In the genomic region with DNA sequence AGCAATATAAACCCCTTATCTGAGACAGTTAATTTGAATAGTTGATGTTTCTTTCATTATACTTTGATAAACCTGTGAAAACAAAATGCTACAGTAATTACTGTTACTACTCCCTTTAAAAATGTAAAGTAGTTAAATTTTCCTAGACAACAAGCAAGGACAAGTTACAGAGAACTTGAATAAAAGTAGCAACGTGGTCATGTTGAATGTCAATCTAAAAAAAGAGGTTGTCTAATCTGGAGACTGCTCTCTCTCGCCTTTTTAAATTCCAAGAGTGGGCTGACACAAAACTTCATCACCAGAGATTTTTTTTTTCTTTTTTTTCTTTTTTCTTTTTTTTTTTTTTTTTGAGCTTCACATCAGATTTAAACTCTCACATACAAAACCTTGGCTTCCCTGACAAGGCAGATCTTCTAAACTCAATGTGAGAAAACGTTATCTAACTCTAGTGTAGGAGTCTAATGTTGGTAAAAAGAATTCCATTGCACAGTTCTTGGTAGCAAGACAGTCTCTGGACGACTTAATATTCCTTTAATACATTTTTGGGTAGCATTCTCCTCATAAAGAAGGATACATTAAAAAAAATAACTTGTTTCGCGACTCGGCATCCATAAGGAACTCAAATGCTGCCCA, we compare ENCODE assay signal across 1 cellular context.
TF ChIP-seq lines count a peak whose summit lies in the region.

No MANE protein-coding gene starts in this region.

TF ChIP-seq in GM23338, 12 proteins besides CTCF, POLR2A, EP300 and RAD21 (continued from another document):
- TF ChIP-seq, protein P1, sequence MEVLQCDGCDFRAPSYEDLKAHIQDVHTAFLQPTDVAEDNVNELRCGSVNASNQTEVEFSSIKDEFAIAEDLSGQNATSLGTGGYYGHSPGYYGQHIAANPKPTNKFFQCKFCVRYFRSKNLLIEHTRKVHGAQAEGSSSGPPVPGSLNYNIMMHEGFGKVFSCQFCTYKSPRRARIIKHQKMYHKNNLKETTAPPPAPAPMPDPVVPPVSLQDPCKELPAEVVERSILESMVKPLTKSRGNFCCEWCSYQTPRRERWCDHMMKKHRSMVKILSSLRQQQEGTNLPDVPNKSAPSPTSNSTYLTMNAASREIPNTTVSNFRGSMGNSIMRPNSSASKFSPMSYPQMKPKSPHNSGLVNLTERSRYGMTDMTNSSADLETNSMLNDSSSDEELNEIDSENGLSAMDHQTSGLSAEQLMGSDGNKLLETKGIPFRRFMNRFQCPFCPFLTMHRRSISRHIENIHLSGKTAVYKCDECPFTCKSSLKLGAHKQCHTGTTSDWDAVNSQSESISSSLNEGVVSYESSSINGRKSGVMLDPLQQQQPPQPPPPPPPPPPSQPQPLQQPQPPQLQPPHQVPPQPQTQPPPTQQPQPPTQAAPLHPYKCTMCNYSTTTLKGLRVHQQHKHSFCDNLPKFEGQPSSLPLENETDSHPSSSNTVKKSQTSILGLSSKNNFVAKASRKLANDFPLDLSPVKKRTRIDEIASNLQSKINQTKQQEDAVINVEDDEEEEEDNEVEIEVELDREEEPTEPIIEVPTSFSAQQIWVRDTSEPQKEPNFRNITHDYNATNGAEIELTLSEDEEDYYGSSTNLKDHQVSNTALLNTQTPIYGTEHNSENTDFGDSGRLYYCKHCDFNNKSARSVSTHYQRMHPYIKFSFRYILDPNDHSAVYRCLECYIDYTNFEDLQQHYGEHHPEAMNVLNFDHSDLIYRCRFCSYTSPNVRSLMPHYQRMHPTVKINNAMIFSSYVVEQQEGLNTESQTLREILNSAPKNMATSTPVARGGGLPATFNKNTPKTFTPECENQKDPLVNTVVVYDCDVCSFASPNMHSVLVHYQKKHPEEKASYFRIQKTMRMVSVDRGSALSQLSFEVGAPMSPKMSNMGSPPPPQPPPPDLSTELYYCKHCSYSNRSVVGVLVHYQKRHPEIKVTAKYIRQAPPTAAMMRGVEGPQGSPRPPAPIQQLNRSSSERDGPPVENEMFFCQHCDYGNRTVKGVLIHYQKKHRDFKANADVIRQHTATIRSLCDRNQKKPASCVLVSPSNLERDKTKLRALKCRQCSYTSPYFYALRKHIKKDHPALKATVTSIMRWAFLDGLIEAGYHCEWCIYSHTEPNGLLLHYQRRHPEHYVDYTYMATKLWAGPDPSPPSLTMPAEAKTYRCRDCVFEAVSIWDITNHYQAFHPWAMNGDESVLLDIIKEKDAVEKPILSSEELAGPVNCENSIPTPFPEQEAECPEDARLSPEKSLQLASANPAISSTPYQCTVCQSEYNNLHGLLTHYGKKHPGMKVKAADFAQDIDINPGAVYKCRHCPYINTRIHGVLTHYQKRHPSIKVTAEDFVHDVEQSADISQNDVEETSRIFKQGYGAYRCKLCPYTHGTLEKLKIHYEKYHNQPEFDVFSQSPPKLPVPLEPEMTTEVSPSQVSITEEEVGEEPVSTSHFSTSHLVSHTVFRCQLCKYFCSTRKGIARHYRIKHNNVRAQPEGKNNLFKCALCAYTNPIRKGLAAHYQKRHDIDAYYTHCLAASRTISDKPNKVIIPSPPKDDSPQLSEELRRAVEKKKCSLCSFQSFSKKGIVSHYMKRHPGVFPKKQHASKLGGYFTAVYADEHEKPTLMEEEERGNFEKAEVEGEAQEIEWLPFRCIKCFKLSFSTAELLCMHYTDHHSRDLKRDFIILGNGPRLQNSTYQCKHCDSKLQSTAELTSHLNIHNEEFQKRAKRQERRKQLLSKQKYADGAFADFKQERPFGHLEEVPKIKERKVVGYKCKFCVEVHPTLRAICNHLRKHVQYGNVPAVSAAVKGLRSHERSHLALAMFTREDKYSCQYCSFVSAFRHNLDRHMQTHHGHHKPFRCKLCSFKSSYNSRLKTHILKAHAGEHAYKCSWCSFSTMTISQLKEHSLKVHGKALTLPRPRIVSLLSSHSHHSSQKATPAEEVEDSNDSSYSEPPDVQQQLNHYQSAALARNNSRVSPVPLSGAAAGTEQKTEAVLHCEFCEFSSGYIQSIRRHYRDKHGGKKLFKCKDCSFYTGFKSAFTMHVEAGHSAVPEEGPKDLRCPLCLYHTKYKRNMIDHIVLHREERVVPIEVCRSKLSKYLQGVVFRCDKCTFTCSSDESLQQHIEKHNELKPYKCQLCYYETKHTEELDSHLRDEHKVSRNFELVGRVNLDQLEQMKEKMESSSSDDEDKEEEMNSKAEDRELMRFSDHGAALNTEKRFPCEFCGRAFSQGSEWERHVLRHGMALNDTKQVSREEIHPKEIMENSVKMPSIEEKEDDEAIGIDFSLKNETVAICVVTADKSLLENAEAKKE (CRISPR knock-in tag; IDR thresholded peaks at IDR 0.05) = no peak
- TF ChIP-seq CREB1 (CRISPR knock-in tag; IDR thresholded peaks at IDR 0.05; ENCODE audit: low read depth) = no peak
TF ChIP-seq in GM23338: peak in this region for 0.
